1 cellular context compared by ENCODE assay signal in the genomic region with DNA sequence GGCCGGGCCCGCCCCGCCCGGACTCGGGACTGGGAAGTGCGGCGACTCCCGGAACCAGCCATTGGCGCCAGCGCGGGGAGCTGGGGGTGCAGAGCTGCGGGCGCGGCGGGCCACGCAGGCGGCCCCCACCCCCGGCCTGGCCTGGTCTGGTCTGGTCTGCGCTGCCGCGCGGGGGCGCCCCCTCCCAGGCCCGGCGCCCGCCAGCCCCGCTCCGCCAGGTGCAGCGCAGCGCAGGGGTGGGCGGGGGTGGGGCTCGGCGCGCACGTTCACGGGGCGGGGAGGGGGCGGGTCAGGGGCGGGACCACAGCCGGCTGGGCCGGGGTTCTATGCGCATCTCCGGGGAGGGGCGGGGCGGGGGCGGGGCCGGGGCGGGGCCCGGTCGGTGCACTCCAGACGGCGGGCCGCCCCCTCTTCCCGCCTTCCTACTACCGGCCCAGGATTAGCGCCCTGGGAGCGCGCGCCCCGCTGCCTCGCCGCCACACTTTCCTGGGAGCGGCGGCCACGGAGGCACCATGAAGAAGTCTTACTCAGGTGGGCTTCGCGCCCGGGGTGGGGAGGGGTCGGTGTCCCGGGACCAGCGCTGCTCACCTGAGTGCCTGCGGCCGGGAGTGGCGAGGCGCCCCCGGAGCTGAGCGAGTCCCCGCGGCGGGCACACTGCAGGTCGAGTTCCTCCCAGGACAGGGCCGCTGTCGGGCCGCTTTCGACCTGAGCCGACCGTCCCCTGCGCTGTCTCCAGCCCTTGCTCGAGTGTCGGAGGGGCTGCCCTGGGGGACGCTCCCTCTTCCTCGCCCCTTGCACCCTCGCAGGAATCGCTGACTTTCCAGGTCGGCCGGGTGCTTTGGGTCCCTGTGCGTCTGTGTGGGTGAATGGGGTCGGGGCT.
TF ChIP-seq lines count a peak whose summit lies in the region.

No MANE protein-coding gene starts in this region.

TF ChIP-seq in HepG2, 621 proteins besides CTCF, POLR2A, EP300 and RAD21 (continued from another document and continues in another):
- TF ChIP-seq, protein P1, sequence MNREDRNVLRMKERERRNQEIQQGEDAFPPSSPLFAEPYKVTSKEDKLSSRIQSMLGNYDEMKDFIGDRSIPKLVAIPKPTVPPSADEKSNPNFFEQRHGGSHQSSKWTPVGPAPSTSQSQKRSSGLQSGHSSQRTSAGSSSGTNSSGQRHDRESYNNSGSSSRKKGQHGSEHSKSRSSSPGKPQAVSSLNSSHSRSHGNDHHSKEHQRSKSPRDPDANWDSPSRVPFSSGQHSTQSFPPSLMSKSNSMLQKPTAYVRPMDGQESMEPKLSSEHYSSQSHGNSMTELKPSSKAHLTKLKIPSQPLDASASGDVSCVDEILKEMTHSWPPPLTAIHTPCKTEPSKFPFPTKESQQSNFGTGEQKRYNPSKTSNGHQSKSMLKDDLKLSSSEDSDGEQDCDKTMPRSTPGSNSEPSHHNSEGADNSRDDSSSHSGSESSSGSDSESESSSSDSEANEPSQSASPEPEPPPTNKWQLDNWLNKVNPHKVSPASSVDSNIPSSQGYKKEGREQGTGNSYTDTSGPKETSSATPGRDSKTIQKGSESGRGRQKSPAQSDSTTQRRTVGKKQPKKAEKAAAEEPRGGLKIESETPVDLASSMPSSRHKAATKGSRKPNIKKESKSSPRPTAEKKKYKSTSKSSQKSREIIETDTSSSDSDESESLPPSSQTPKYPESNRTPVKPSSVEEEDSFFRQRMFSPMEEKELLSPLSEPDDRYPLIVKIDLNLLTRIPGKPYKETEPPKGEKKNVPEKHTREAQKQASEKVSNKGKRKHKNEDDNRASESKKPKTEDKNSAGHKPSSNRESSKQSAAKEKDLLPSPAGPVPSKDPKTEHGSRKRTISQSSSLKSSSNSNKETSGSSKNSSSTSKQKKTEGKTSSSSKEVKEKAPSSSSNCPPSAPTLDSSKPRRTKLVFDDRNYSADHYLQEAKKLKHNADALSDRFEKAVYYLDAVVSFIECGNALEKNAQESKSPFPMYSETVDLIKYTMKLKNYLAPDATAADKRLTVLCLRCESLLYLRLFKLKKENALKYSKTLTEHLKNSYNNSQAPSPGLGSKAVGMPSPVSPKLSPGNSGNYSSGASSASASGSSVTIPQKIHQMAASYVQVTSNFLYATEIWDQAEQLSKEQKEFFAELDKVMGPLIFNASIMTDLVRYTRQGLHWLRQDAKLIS (CRISPR knock-in tag; IDR thresholded peaks at IDR 0.05), result 0 out of 2 replicates have a peak, but pooled peaks have one; percentile 43
- TF ChIP-seq, protein P2, sequence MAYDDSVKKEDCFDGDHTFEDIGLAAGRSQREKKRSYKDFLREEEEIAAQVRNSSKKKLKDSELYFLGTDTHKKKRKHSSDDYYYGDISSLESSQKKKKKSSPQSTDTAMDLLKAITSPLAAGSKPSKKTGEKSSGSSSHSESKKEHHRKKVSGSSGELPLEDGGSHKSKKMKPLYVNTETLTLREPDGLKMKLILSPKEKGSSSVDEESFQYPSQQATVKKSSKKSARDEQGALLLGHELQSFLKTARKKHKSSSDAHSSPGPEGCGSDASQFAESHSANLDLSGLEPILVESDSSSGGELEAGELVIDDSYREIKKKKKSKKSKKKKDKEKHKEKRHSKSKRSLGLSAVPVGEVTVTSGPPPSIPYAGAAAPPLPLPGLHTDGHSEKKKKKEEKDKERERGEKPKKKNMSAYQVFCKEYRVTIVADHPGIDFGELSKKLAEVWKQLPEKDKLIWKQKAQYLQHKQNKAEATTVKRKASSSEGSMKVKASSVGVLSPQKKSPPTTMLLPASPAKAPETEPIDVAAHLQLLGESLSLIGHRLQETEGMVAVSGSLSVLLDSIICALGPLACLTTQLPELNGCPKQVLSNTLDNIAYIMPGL (CRISPR knock-in tag; IDR thresholded peaks at IDR 0.05; ENCODE audit: borderline replicate concordance in 1 of 2, low read depth in 1 of 2), result peak; percentile 52 to 92
- TF ChIP-seq ATM (IDR thresholded peaks at IDR 0.05; ENCODE audit: borderline replicate concordance) (no peak), GLI4 (CRISPR knock-in tag; IDR thresholded peaks at IDR 0.05; ENCODE audit: borderline replicate concordance) (peak; percentile 72; the same call in 1 of the 2 replicates), CENPX (CRISPR knock-in tag; IDR thresholded peaks at IDR 0.05) (no peak), SRY (CRISPR knock-in tag; IDR thresholded peaks at IDR 0.05) (peak; percentile 96), ELF3 (CRISPR knock-in tag; IDR thresholded peaks at IDR 0.05) (no peak), ZNF614 (CRISPR knock-in tag; IDR thresholded peaks at IDR 0.05; ENCODE audit: borderline replicate concordance) (no peak), ZNF10 (CRISPR knock-in tag; IDR thresholded peaks at IDR 0.05; ENCODE audit: borderline replicate concordance, low read depth) (peak; percentile 92; the same call in 1 of the 2 replicates), NRL (CRISPR knock-in tag; IDR thresholded peaks at IDR 0.05; ENCODE audit: borderline replicate concordance) (peak; percentile 24; the same call in 1 of the 2 replicates), MYNN (CRISPR knock-in tag; IDR thresholded peaks at IDR 0.05; ENCODE audit: low read depth) (peak; percentile 46; the same call in 1 of the 2 replicates), ZNF253 (CRISPR knock-in tag; IDR thresholded peaks at IDR 0.05; ENCODE audit: borderline replicate concordance) (peak; percentile 49; the same call in 1 of the 2 replicates), GTF2F1 (IDR thresholded peaks at IDR 0.05; ENCODE audit: low read length) (no peak), KDM5A (IDR thresholded peaks at IDR 0.05; ENCODE audit: borderline replicate concordance, low read length) (peak; percentile 66; the same call in 1 of the 2 replicates), ZNF788 (CRISPR knock-in tag; IDR thresholded peaks at IDR 0.05; ENCODE audit: borderline replicate concordance) (peak; percentile 91; the same call in 1 of the 2 replicates), ZMYM4 (CRISPR knock-in tag; IDR thresholded peaks at IDR 0.05) (peak; percentile 49), HNF4A (CRISPR knock-in tag; IDR thresholded peaks at IDR 0.05) (no peak), ZNF256 (CRISPR knock-in tag; conservative IDR thresholded peaks at IDR 0.05) (no peak), ZNF282 (IDR thresholded peaks at IDR 0.05; ENCODE audit: partially characterized antibody) (no peak), ZNF343 (CRISPR knock-in tag; IDR thresholded peaks at IDR 0.05) (no peak; the same call in 1 of the 2 replicates)
- TF ChIP-seq, protein P3, sequence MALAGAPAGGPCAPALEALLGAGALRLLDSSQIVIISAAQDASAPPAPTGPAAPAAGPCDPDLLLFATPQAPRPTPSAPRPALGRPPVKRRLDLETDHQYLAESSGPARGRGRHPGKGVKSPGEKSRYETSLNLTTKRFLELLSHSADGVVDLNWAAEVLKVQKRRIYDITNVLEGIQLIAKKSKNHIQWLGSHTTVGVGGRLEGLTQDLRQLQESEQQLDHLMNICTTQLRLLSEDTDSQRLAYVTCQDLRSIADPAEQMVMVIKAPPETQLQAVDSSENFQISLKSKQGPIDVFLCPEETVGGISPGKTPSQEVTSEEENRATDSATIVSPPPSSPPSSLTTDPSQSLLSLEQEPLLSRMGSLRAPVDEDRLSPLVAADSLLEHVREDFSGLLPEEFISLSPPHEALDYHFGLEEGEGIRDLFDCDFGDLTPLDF (CRISPR knock-in tag; IDR thresholded peaks at IDR 0.05), result peak; percentile 63; the same call in 1 of the 2 replicates
- TF ChIP-seq, protein P4, sequence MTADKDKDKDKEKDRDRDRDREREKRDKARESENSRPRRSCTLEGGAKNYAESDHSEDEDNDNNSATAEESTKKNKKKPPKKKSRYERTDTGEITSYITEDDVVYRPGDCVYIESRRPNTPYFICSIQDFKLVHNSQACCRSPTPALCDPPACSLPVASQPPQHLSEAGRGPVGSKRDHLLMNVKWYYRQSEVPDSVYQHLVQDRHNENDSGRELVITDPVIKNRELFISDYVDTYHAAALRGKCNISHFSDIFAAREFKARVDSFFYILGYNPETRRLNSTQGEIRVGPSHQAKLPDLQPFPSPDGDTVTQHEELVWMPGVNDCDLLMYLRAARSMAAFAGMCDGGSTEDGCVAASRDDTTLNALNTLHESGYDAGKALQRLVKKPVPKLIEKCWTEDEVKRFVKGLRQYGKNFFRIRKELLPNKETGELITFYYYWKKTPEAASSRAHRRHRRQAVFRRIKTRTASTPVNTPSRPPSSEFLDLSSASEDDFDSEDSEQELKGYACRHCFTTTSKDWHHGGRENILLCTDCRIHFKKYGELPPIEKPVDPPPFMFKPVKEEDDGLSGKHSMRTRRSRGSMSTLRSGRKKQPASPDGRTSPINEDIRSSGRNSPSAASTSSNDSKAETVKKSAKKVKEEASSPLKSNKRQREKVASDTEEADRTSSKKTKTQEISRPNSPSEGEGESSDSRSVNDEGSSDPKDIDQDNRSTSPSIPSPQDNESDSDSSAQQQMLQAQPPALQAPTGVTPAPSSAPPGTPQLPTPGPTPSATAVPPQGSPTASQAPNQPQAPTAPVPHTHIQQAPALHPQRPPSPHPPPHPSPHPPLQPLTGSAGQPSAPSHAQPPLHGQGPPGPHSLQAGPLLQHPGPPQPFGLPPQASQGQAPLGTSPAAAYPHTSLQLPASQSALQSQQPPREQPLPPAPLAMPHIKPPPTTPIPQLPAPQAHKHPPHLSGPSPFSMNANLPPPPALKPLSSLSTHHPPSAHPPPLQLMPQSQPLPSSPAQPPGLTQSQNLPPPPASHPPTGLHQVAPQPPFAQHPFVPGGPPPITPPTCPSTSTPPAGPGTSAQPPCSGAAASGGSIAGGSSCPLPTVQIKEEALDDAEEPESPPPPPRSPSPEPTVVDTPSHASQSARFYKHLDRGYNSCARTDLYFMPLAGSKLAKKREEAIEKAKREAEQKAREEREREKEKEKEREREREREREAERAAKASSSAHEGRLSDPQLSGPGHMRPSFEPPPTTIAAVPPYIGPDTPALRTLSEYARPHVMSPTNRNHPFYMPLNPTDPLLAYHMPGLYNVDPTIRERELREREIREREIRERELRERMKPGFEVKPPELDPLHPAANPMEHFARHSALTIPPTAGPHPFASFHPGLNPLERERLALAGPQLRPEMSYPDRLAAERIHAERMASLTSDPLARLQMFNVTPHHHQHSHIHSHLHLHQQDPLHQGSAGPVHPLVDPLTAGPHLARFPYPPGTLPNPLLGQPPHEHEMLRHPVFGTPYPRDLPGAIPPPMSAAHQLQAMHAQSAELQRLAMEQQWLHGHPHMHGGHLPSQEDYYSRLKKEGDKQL (CRISPR knock-in tag; IDR thresholded peaks at IDR 0.05; ENCODE audit: low read depth), result no peak
- TF ChIP-seq, protein P5, sequence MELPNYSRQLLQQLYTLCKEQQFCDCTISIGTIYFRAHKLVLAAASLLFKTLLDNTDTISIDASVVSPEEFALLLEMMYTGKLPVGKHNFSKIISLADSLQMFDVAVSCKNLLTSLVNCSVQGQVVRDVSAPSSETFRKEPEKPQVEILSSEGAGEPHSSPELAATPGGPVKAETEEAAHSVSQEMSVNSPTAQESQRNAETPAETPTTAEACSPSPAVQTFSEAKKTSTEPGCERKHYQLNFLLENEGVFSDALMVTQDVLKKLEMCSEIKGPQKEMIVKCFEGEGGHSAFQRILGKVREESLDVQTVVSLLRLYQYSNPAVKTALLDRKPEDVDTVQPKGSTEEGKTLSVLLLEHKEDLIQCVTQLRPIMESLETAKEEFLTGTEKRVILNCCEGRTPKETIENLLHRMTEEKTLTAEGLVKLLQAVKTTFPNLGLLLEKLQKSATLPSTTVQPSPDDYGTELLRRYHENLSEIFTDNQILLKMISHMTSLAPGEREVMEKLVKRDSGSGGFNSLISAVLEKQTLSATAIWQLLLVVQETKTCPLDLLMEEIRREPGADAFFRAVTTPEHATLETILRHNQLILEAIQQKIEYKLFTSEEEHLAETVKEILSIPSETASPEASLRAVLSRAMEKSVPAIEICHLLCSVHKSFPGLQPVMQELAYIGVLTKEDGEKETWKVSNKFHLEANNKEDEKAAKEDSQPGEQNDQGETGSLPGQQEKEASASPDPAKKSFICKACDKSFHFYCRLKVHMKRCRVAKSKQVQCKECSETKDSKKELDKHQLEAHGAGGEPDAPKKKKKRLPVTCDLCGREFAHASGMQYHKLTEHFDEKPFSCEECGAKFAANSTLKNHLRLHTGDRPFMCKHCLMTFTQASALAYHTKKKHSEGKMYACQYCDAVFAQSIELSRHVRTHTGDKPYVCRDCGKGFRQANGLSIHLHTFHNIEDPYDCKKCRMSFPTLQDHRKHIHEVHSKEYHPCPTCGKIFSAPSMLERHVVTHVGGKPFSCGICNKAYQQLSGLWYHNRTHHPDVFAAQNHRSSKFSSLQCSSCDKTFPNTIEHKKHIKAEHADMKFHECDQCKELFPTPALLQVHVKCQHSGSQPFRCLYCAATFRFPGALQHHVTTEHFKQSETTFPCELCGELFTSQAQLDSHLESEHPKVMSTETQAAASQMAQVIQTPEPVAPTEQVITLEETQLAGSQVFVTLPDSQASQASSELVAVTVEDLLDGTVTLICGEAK (IDR thresholded peaks at IDR 0.05), result no peak
- TF ChIP-seq, protein P5 (CRISPR knock-in tag; IDR thresholded peaks at IDR 0.05), result peak; percentile 70; the same call in 1 of the 2 replicates
- TF ChIP-seq, protein P6, sequence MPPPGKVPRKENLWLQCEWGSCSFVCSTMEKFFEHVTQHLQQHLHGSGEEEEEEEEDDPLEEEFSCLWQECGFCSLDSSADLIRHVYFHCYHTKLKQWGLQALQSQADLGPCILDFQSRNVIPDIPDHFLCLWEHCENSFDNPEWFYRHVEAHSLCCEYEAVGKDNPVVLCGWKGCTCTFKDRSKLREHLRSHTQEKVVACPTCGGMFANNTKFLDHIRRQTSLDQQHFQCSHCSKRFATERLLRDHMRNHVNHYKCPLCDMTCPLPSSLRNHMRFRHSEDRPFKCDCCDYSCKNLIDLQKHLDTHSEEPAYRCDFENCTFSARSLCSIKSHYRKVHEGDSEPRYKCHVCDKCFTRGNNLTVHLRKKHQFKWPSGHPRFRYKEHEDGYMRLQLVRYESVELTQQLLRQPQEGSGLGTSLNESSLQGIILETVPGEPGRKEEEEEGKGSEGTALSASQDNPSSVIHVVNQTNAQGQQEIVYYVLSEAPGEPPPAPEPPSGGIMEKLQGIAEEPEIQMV (CRISPR knock-in tag; IDR thresholded peaks at IDR 0.05; ENCODE audit: low read depth), result peak; percentile 12; the same call in 1 of the 2 replicates
